23 cellular contexts compared by ENCODE assay signal in genomic region chr6:1016329-1017302, GRCh38.
DNase-seq lines count a peak whose midpoint lies in the region; ATAC-seq and TF ChIP-seq lines count a peak whose summit lies in the region.
"Had no signal": no experiment of that assay in that cellular context is flagged by ENCODE, and none has a peak within 500 bp of the region (broad histone marks: within the 10 kb centered on the region; RNA-seq: fewer than 3 reads in every experiment).

No MANE protein-coding gene starts in this region.

- H3K27ac Mint-ChIP-seq in stimulated activated naive CD8-positive, alpha-beta T cell treated with anti-CD3 and anti-CD28 coated beads, Interleukin-15, amount 100 ng/mL, for 72 hours, result no peak overlapping the region
- H3K27ac Mint-ChIP-seq: B cell; CD8-positive, alpha-beta memory T cell had no signal

- in situ Hi-C loops in mammary epithelial cell (cut with MboI; ENCODE audit: low sequenced_read_pairs in 2 of 2), result no loop called here

- H3K9ac ChIP-seq in mammary epithelial cell (ENCODE audit: insufficient read depth, low read length), result no peak overlapping the region

- CTCF ChIA-PET in mammary epithelial cell (lab: Charles Lee; ENCODE audit: low non-redundant PET) (no interaction called here), RWPE1 (lab: Yijun Ruan, JAX) (interaction anchor here (0.6 kb wide), 1 partner anchor 149 kb away, joined by 3 read pairs; no protein-coding TSS in a partner anchor)

- no TSS peak for BruUV-seq in mammary epithelial cell (replicated peaks; lab: Mats Ljungman, UMichigan)

- H3K79me2 ChIP-seq in mammary epithelial cell (ENCODE audit: insufficient read depth, low read length), result no peaks in the 10 kb centered on the region

- H2AFZ ChIP-seq in mammary epithelial cell (ENCODE audit: low read depth, low read length), result no peak overlapping the region

- DNase-seq in right atrium auricular region (ENCODE audit: low spot score) (peak; percentile 36), cardiac septum (ENCODE audit: low spot score) (no peak), left colon (no peak), NCI-H748 treated with DMSO at 0.1 percent for 48 hours (lab: John Stamatoyannopoulos, UW) (no peak), mammary epithelial cell (no peak), RWPE1 (ENCODE audit: low spot score) (no peak)
- DNase-seq in stimulated activated naive CD8-positive, alpha-beta T cell treated with anti-CD3 and anti-CD28 coated beads, Interleukin-15, amount 100 ng/mL, for 72 hours, result no peak
- DNase-seq: CD8-positive, alpha-beta memory T cell; DND-41; Kasumi-1; NCI-H1105 treated with DMSO at 0.1 percent for 48 hours; NCI-H2029 treated with DMSO at 0.1 percent for 48 hours; NCI-H2227 treated with DMSO at 0.1 percent for 48 hours; NCI-H526 treated with DMSO at 0.1 percent for 48 hours; SIG-M5 had no signal

- dilution Hi-C loops in mammary epithelial cell (cut with HindIII; ENCODE audit: low sequenced_read_pairs), result no loop called here

- H3K27me3 Mint-ChIP-seq in stimulated activated naive CD8-positive, alpha-beta T cell treated with anti-CD3 and anti-CD28 coated beads, Interleukin-15, amount 100 ng/mL, for 72 hours, result peaks cover 34% of the 10 kb centered on the region

- H3K4me1 ChIP-seq in right atrium auricular region (no peaks in the 10 kb centered on the region), mammary epithelial cell (ENCODE audit: insufficient read depth, low read length) (no peaks in the 10 kb centered on the region)

- H3K9me3 Mint-ChIP-seq in stimulated activated naive CD8-positive, alpha-beta T cell treated with anti-CD3 and anti-CD28 coated beads, Interleukin-15, amount 100 ng/mL, for 72 hours, result peaks cover 0 to 8% of the 10 kb centered on the region in 2 donors

- no peak overlapping the region for H3K27ac ChIP-seq in right atrium auricular region
- H3K27ac ChIP-seq in VCaP, result peak overlapping the region; percentile 46
- no peak overlapping the region for H3K27ac ChIP-seq in mammary epithelial cell (ENCODE audit: insufficient read depth, low read depth, low read length)
- H3K27ac ChIP-seq in RWPE1, result no peak overlapping the region
- H3K27ac ChIP-seq: 22Rv1, HL-60, SK-N-MC had no signal

- POLR2A ChIA-PET in RWPE1 (lab: Yijun Ruan, JAX; ENCODE audit: low non-redundant PET), result no interaction called here

- H3K27me3 ChIP-seq in right atrium auricular region (no peaks in the 10 kb centered on the region), mammary epithelial cell (ENCODE audit: insufficient read depth, low read length) (no peaks in the 10 kb centered on the region)
- H3K27me3 ChIP-seq: MG63 had no signal

- no peak overlapping the region for H3K4me3 ChIP-seq in right atrium auricular region
- H3K4me3 ChIP-seq in mammary epithelial cell (replicated peaks in 1 of 3; ENCODE audit: insufficient read depth in 1 of 3, low read depth in 2 of 3, low read length in 3 of 3), result no peak overlapping the region
- H3K4me3 ChIP-seq: K562, MG63, SK-N-MC had no signal

- no peaks in the 10 kb centered on the region for H3K4me1 Mint-ChIP-seq in stimulated activated naive CD8-positive, alpha-beta T cell treated with anti-CD3 and anti-CD28 coated beads, Interleukin-15, amount 100 ng/mL, for 72 hours
- H3K4me1 Mint-ChIP-seq: B cell; CD14-positive monocyte; CD8-positive, alpha-beta memory T cell had no signal

- H3K9me3 ChIP-seq in right atrium auricular region (no peaks in the 10 kb centered on the region), mammary epithelial cell (replicated peaks; ENCODE audit: insufficient read depth, low read length) (no peaks in the 10 kb centered on the region)
- H3K9me3 ChIP-seq: MG63 had no signal

- H3K36me3 ChIP-seq in right atrium auricular region (no peaks in the 10 kb centered on the region), mammary epithelial cell (ENCODE audit: insufficient read depth, low read length) (no peaks in the 10 kb centered on the region)
- H3K36me3 ChIP-seq: MG63 had no signal

- H3K4me3 Mint-ChIP-seq in stimulated activated naive CD8-positive, alpha-beta T cell treated with anti-CD3 and anti-CD28 coated beads, Interleukin-15, amount 100 ng/mL, for 72 hours, result no peak overlapping the region
- H3K4me3 Mint-ChIP-seq: B cell; CD14-positive monocyte; CD8-positive, alpha-beta memory T cell had no signal

- TF ChIP-seq CTCF in right atrium auricular region (IDR thresholded peaks at IDR 0.05) (no peak), VCaP (conservative IDR thresholded peaks at IDR 0.05) (no peak), mammary epithelial cell (conservative IDR thresholded peaks at IDR 0.05 in 1 of 2, IDR thresholded peaks at IDR 0.05 in 1 of 2; ENCODE audit: extremely low read depth in 1 of 2, insufficient read depth in 1 of 2, low read depth in 1 of 2, low read length in 2 of 2) (no peak), RWPE1 (conservative IDR thresholded peaks at IDR 0.05; ENCODE audit: low read depth) (no peak)

- intact Hi-C loops in cardiac septum (cut with DNase I) (no loop called here), left colon (cut with DNase I, micrococcal nuclease) (no loop called here), mammary epithelial cell (cut with micrococcal nuclease) (no loop called here)

- ATAC-seq in left colon, result peak; percentile 75
- ATAC-seq in stimulated activated naive CD8-positive, alpha-beta T cell treated with anti-CD3 and anti-CD28 coated beads, Interleukin-15, amount 100 ng/mL, for 72 hours, result no peak

- H4K20me1 ChIP-seq in mammary epithelial cell (ENCODE audit: insufficient read depth, low read length), result no peaks in the 10 kb centered on the region

- 66% methylated on average over 12 of the region's 18 CpGs for WGBS in mammary epithelial cell (ENCODE audit: low coverage, missing lambda C conversion rate)

- H3K4me2 ChIP-seq in mammary epithelial cell (ENCODE audit: insufficient read depth, low read depth, low read length), result no peak overlapping the region
